ENCODE assay signal across 17 cellular contexts in genomic region chr1:8666394-8667167, GRCh38.
DNase-seq lines count a peak whose midpoint lies in the region; ATAC-seq and TF ChIP-seq lines count a peak whose summit lies in the region.
"Had no signal": no experiment of that assay in that cellular context is flagged by ENCODE, and none has a peak within 500 bp of the region (broad histone marks: within the 10 kb centered on the region; RNA-seq: fewer than 3 reads in every experiment).

No MANE protein-coding gene starts in this region.

- no peak for TF ChIP-seq CTCF in body of pancreas (IDR thresholded peaks at IDR 0.05)
- no peak for TF ChIP-seq CTCF in osteocyte (IDR thresholded peaks at IDR 0.05)
- TF ChIP-seq CTCF in stomach (IDR thresholded peaks at IDR 0.05), result no peak

- no peaks in the 10 kb centered on the region for H3K36me3 ChIP-seq in body of pancreas (replicated peaks in 1 of 2; ENCODE audit: insufficient read depth in 1 of 2, low read depth in 2 of 2)
- no peaks in the 10 kb centered on the region for H3K36me3 ChIP-seq in stomach
- no peaks in the 10 kb centered on the region for H3K36me3 ChIP-seq in H7 (replicated peaks; ENCODE audit: control insufficient read depth, insufficient read depth, low read length)
- H3K36me3 ChIP-seq: HAP-1, neural progenitor cell, upper lobe of right lung had no signal

- H3K4me3 ChIP-seq in body of pancreas, result no peak overlapping the region
- no peak overlapping the region for H3K4me3 ChIP-seq in stomach
- H3K4me3 ChIP-seq in H7 (ENCODE audit: insufficient read depth, low read depth, low read length), result no peak overlapping the region
- H3K4me3 ChIP-seq: HAP-1, neural progenitor cell, upper lobe of right lung had no signal

- DNase-seq in EH (ENCODE audit: low read depth) (peak; percentile 73), MV-4-11 (lab: John Stamatoyannopoulos, UW) (peak; percentile 35), body of pancreas (peak in 2 of 4 donors; percentile 27 to 45), osteocyte (ENCODE audit: extremely low spot score, unreplicated experiment) (no peak), stomach (no peak), H7 (no peak)
- DNase-seq: activated CD4-positive, CD25-positive, alpha-beta regulatory T cell; activated naive CD4-positive, alpha-beta T cell treated with Interleukin-2 at 50 U/mL for 16 hours; DMS153; hypothalamus; NCI-H1105; stimulated activated CD4-positive, alpha-beta T cell treated with anti-CD3 and anti-CD28 coated beads, Interleukin-4, amount 100 ng/mL, for 4 hours; upper lobe of right lung had no signal

- no peaks in the 10 kb centered on the region for H3K27me3 Mint-ChIP-seq in osteocyte (ENCODE audit: unreplicated experiment)

- no peaks in the 10 kb centered on the region for H3K27me3 ChIP-seq in body of pancreas
- H3K27me3 ChIP-seq in stomach, result no peaks in the 10 kb centered on the region
- H3K27me3 ChIP-seq in H7 (ENCODE audit: control insufficient read depth, insufficient read depth, low read length), result no peaks in the 10 kb centered on the region
- H3K27me3 ChIP-seq: neural progenitor cell, upper lobe of right lung had no signal

- peak; percentile 47 for ATAC-seq in body of pancreas
- ATAC-seq in HG03135 (IDR thresholded peaks at IDR 0.05; ENCODE audit: unreplicated experiment), result no peak
- ATAC-seq in HG02610 (IDR thresholded peaks at IDR 0.05; ENCODE audit: unreplicated experiment), result no peak
- ATAC-seq: upper lobe of right lung had no signal

- no peaks in the 10 kb centered on the region for H3K9me3 Mint-ChIP-seq in osteocyte (ENCODE audit: unreplicated experiment)
- H3K9me3 Mint-ChIP-seq: neural progenitor cell had no signal

- H3K4me3 Mint-ChIP-seq in osteocyte (ENCODE audit: unreplicated experiment), result peak overlapping the region; percentile 5
- H3K4me3 Mint-ChIP-seq: neural progenitor cell had no signal

- H3K4me1 ChIP-seq in body of pancreas, result peaks cover 85% of the 10 kb centered on the region
- H3K4me1 ChIP-seq in stomach, result peaks cover 64 to 93% (median 86%) of the 10 kb centered on the region in 4 donors

- TF ChIP-seq POLR2A in body of pancreas (IDR thresholded peaks at IDR 0.05) (no peak), stomach (IDR thresholded peaks at IDR 0.05) (no peak)

- H3K36me3 Mint-ChIP-seq in osteocyte (ENCODE audit: unreplicated experiment), result no peaks in the 10 kb centered on the region
- H3K36me3 Mint-ChIP-seq: neural progenitor cell had no signal

- intact Hi-C loops in body of pancreas (cut with DNase I), result no loop called here
- intact Hi-C loops in stomach (cut with DNase I; ENCODE audit: low total_unique reads), result loop anchor here (10.0 kb wide), 1 partner anchor 102 kb away; no protein-coding TSS in a partner anchor

- 12 to 20% methylated on average over 4 of the region's 4 CpGs for WGBS in body of pancreas, 2 donors
- 20 to 32% (median 29%) methylated on average over 4 of the region's 4 CpGs for WGBS in stomach, 5 donors

- no peaks in the 10 kb centered on the region for H3K9me3 ChIP-seq in body of pancreas
- no peaks in the 10 kb centered on the region for H3K9me3 ChIP-seq in stomach
- H3K9me3 ChIP-seq: HAP-1, upper lobe of right lung had no signal

- no peak for TF ChIP-seq EP300 in stomach (IDR thresholded peaks at IDR 0.05)

- H3K27ac ChIP-seq in body of pancreas (peak overlapping the region in 3 of 4 donors; percentile 2 to 38 (median 8)), stomach (peak overlapping the region in 2 of 5 donors; percentile 8 to 40)
- H3K27ac ChIP-seq: neural progenitor cell, upper lobe of right lung had no signal

- H3K27ac Mint-ChIP-seq in osteocyte (ENCODE audit: unreplicated experiment), result peak overlapping the region; percentile 61
- H3K27ac Mint-ChIP-seq: neural progenitor cell had no signal

- peaks cover 14% of the 10 kb centered on the region for H3K4me1 Mint-ChIP-seq in osteocyte (ENCODE audit: unreplicated experiment)

Comparison
In these comparisons a context has a peak if more than half of its experiments do, and no peak if none do; other contexts are left out.
1. DNase-seq: peak in EH (single experiment) and MV-4-11 (single experiment); none in osteocyte (single experiment), stomach (single experiment) and H7 (single experiment).